Comparison of ENCODE assay signal across 13 cellular contexts in genomic region chrX:2714551-2714950, GRCh38. TPM values are rescaled to one million over a fixed set of nuclear protein-coding genes. Genes with fewer than 3 reads are reported as not detected.
DNase-seq lines count a peak whose midpoint lies in the region; ATAC-seq lines count a peak whose summit lies in the region.
"Had no signal": no experiment of that assay in that cellular context is flagged by ENCODE, and none has a peak within 500 bp of the region (broad histone marks: within the 10 kb centered on the region; RNA-seq: fewer than 3 reads in every experiment).

No MANE protein-coding gene starts in this region.

- DNase-seq in stimulated activated CD4-positive, alpha-beta T cell treated with anti-CD3 and anti-CD28 coated beads, Interleukin-15, amount 100 ng/mL, for 24 hours = peak; percentile 48
- DNase-seq in stimulated activated CD4-positive, alpha-beta T cell treated with anti-CD3 and anti-CD28 coated beads, Interleukin-12 subunit alpha, Interleukin-12 subunit beta, amount 100 ng/mL, for 4 hours = no peak
- peak; percentile 42 for DNase-seq in activated CD4-positive, alpha-beta T cell treated with anti-CD3 and anti-CD28 coated beads for 48 hours
- DNase-seq in dermis blood vessel endothelial cell = peak; percentile 30
- no peak for DNase-seq in RKO (ENCODE audit: low spot score)
- no peak for DNase-seq in activated gamma-delta T cell treated with Interleukin-2 at 50 U/mL for 16 hours
- DNase-seq: foreskin keratinocyte, kidney glomerular epithelial cell, NCI-H187, NCI-H774, psoas muscle, SIG-M5 had no signal

- no peak for ATAC-seq in GM21423 (IDR thresholded peaks at IDR 0.05; ENCODE audit: unreplicated experiment)
- ATAC-seq: foreskin keratinocyte, psoas muscle had no signal

RNA-seq across cellular contexts. Expression of gene CD99, which starts 23.5 kb away (rescaled TPM):
- 194 and 216 TPM in 2 replicates for total RNA-seq in dermis blood vessel endothelial cell

RNA-seq across cellular contexts. Expression of gene XG, which starts 37.3 kb away (rescaled TPM):
- under 0.01 TPM in 1 of 2 replicates, not detected in the other for total RNA-seq in dermis blood vessel endothelial cell

Comparison
In these comparisons a context has a peak if more than half of its experiments do, and no peak if none do; other contexts are left out.
1. DNase-seq: peak in stimulated activated CD4-positive, alpha-beta T cell treated with anti-CD3 and anti-CD28 coated beads, Interleukin-15, amount 100 ng/mL, for 24 hours (single experiment), activated CD4-positive, alpha-beta T cell treated with anti-CD3 and anti-CD28 coated beads for 48 hours (single experiment) and dermis blood vessel endothelial cell (single experiment); none in stimulated activated CD4-positive, alpha-beta T cell treated with anti-CD3 and anti-CD28 coated beads, Interleukin-12 subunit alpha, Interleukin-12 subunit beta, amount 100 ng/mL, for 4 hours (single experiment), RKO (single experiment) and activated gamma-delta T cell treated with Interleukin-2 at 50 U/mL for 16 hours (single experiment).